ENCODE assay signal across 8 cellular contexts in the genomic region with DNA sequence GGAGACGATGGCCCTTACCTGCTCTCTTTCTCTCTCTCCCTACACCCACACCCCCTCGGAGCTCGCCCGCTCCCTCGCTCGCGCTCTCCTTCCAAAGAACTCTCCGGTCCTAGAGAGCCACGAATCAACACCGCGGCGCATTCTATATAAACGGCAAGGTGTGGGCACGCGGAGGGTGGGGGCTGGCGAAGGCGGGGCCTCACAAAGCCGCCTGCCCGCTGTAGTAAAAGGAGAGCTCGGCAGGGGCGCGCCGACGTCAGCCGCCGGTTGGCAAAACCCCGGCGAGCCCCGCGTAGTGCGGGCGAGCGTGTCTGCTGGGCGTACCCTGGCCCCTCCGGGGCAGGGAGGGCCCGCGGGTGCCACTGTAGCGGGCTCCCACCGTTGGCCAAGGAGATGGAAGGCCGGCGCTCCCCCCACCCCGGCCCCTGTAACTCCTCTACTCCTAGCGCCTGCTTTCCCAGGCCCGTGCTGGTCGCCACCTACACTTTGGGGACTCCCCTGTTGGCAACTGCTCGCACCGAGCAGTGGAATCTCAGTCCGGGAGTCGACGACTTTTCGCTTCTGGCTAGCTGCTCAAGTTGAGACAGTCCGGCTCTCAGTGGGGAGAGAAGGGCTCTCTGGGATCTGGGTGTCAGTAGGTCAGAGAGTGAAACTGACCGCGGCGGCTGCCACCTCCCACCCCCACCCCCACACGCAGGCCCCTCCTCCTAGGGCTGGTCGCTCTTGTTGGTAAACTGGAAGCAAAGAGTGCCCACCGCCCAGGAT.
DNase-seq lines count a peak whose midpoint lies in the region; TF ChIP-seq lines count a peak whose summit lies in the region.

No MANE protein-coding gene starts in this region.

- no peak for TF ChIP-seq POLR2A in vagina (IDR thresholded peaks at IDR 0.05)

- H3K27me3 ChIP-seq in ectodermal cell (ENCODE audit: control insufficient read depth, insufficient read depth, low read length, poor library complexity, severe bottlenecking), result peaks cover 63% of the 10 kb centered on the region
- peaks cover 11 to 29% of the 10 kb centered on the region in 2 donors for H3K27me3 ChIP-seq in mucosa of rectum (ENCODE audit: control insufficient read depth in 2 of 2, insufficient read depth in 2 of 2, low read length in 2 of 2)
- no peaks in the 10 kb centered on the region for H3K27me3 ChIP-seq in vagina

- intact Hi-C loops in vagina (cut with DNase I), result no loop called here

- H3K9me3 ChIP-seq in ectodermal cell (ENCODE audit: control insufficient read depth, low read length), result no peaks in the 10 kb centered on the region
- no peaks in the 10 kb centered on the region for H3K9me3 ChIP-seq in mucosa of rectum (ENCODE audit: control insufficient read depth in 2 of 2, low read length in 2 of 2)
- no peaks in the 10 kb centered on the region for H3K9me3 ChIP-seq in vagina

- TF ChIP-seq CTCF in GM13976 (IDR thresholded peaks at IDR 0.05; ENCODE audit: borderline replicate concordance, control extremely low read depth, extremely low read depth, insufficient read depth, missing control alignments) (no peak), vagina (IDR thresholded peaks at IDR 0.05) (no peak)

- H3K4me3 ChIP-seq in ectodermal cell (ENCODE audit: insufficient read depth, low read depth, low read length) (peak overlapping the region; percentile 47), mucosa of rectum (ENCODE audit: low read length in 2 of 2) (peak overlapping the region; percentile 41 to 50), vagina (peak overlapping the region; percentile 33 to 44)

- no peaks in the 10 kb centered on the region for H3K4me1 ChIP-seq in ectodermal cell (ENCODE audit: control insufficient read depth, insufficient read depth, low read length)
- no peaks in the 10 kb centered on the region for H3K4me1 ChIP-seq in mucosa of rectum (ENCODE audit: control insufficient read depth in 2 of 2, insufficient read depth in 2 of 2, low read length in 2 of 2)
- H3K4me1 ChIP-seq in vagina, result no peaks in the 10 kb centered on the region

- peak overlapping the region in 1 of 2 donors; percentile 43 for H3K9ac ChIP-seq in mucosa of rectum (ENCODE audit: low read depth in 1 of 2, low read length in 2 of 2)

- no peaks in the 10 kb centered on the region for H3K36me3 ChIP-seq in ectodermal cell (ENCODE audit: control insufficient read depth, insufficient read depth, low read length)
- no peaks in the 10 kb centered on the region for H3K36me3 ChIP-seq in mucosa of rectum (ENCODE audit: control insufficient read depth in 2 of 2, insufficient read depth in 2 of 2, low read length in 2 of 2)
- no peaks in the 10 kb centered on the region for H3K36me3 ChIP-seq in vagina

- DNase-seq in GM13976 (ENCODE audit: low spot score) (peak; percentile 20), NCI-H460 (ENCODE audit: extremely low read depth, low read depth) (peak; percentile 20), vagina (ENCODE audit: extremely low spot score in 2 of 2) (no peak), cortex of kidney (lab: John Stamatoyannopoulos, UW) (no peak), cerebellar nuclear complex (lab: John Stamatoyannopoulos, UW) (no peak)
- DNase-seq in activated effector memory CD4-positive, alpha-beta T cell treated with Interleukin-2 at 50 U/mL for 16 hours, result no peak

- H3K27ac ChIP-seq in ectodermal cell (ENCODE audit: insufficient read depth, low read depth, low read length, poor library complexity, severe bottlenecking) (no peak overlapping the region), mucosa of rectum (ENCODE audit: low read depth in 2 of 2, low read length in 2 of 2) (peak overlapping the region in 1 of 2 donors; percentile 19), vagina (peak overlapping the region; percentile 52)

- 0 to 1% methylated on average over 52 to 58 of the region's 58 CpGs for WGBS in ectodermal cell, 2 experiments

- in situ Hi-C loops in GM13976 (cut with MboI; ENCODE audit: low sequenced_read_pairs, unreplicated experiment), result no loop called here

Comparison
In these comparisons a context has a peak if more than half of its experiments do, and no peak if none do; other contexts are left out.
1. DNase-seq: peak in GM13976 (single experiment) and NCI-H460 (single experiment); none in vagina (0 of 2), cortex of kidney (single experiment), activated effector memory CD4-positive, alpha-beta T cell treated with Interleukin-2 at 50 U/mL for 16 hours (single experiment) and cerebellar nuclear complex (0 of 2).
2. Peak in every context shown above with its lines, with median percentiles within 50 percentile points of each other: H3K4me3 ChIP-seq.